In the genomic region with DNA sequence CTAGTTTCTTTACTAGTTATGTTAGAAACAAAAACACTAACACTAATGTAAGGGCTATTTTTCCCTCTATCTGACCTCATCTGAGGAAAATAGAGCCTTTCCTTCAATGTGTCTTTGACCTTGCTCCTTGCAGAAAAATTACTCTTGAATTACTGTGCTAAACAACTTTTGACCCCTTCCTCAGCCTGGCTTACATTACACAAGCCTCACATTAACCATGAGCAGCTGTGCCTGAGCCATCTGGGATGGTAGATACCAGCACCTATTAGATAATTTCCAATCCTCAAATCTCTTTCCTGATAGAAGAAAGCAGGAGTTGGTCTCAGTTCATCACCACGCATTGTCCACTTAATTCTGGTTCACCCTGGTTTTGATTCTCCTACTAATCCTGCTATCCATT, we compare ENCODE assay signal across 27 cellular contexts.
"Had no signal": no experiment of that assay in that cellular context is flagged by ENCODE, and none has a peak within 500 bp of the region (broad histone marks: within the 10 kb centered on the region; RNA-seq: fewer than 3 reads in every experiment).

No MANE protein-coding gene starts in this region.

- H3K4me1 Mint-ChIP-seq: naive thymus-derived CD4-positive, alpha-beta T cell; stimulated activated effector memory CD8-positive, alpha-beta T cell treated with anti-CD3 and anti-CD28 coated beads, Interleukin-12 subunit alpha, Interleukin-12 subunit beta, amount 100 ng/mL, for 72 hours; stimulated activated naive CD8-positive, alpha-beta T cell treated with anti-CD3 and anti-CD28 coated beads, Interleukin-15, amount 100 ng/mL, for 72 hours had no signal

- H3K4me3 ChIP-seq: left lung, lower lobe of right lung, pancreas, prostate gland, spleen, tibial nerve, upper lobe of left lung, vagina had no signal

- H3K9me3 Mint-ChIP-seq: natural killer cell treated with Interleukin-12 subunit alpha and Interleukin-12 subunit beta and Interleukin-15 and Interleukin-18, amount 100 ng/mL, for 72 hours; stimulated activated effector memory CD8-positive, alpha-beta T cell treated with anti-CD3 and anti-CD28 coated beads, Interleukin-12 subunit alpha, Interleukin-12 subunit beta, amount 100 ng/mL, for 72 hours had no signal

- H3K4me1 ChIP-seq: left lung, lower lobe of right lung, pancreas, prostate gland, spleen, tibial nerve, upper lobe of left lung, vagina had no signal

- DNase-seq: hippocampal formation; kidney; left colon; left lung; lower lobe of right lung; mammary epithelial cell; mesenchymal stem cell; naive thymus-derived CD4-positive, alpha-beta T cell; nucleus accumbens; pancreas; posterior cingulate gyrus; retina; right cardiac atrium; small intestine; spleen; stimulated activated CD4-positive, alpha-beta T cell treated with anti-CD3 and anti-CD28 coated beads, Interleukin-4, amount 100 ng/mL, for 24 hours; stimulated activated naive CD4-positive, alpha-beta T cell treated with Interleukin-2 at 50 U/mL for 16 hours; stimulated activated naive CD8-positive, alpha-beta T cell treated with anti-CD3 and anti-CD28 coated beads, Interleukin-15, amount 100 ng/mL, for 72 hours; substantia nigra; upper lobe of left lung had no signal

- H3K27me3 ChIP-seq: pancreas, tibial nerve, upper lobe of left lung, vagina had no signal

- H3K27ac Mint-ChIP-seq: naive thymus-derived CD4-positive, alpha-beta T cell; natural killer cell treated with Interleukin-12 subunit alpha and Interleukin-12 subunit beta and Interleukin-15 and Interleukin-18, amount 100 ng/mL, for 72 hours; stimulated activated effector memory CD8-positive, alpha-beta T cell treated with anti-CD3 and anti-CD28 coated beads, Interleukin-12 subunit alpha, Interleukin-12 subunit beta, amount 100 ng/mL, for 72 hours; stimulated activated naive CD8-positive, alpha-beta T cell treated with anti-CD3 and anti-CD28 coated beads, Interleukin-15, amount 100 ng/mL, for 72 hours had no signal

- H3K4me3 Mint-ChIP-seq: naive thymus-derived CD4-positive, alpha-beta T cell; natural killer cell treated with Interleukin-12 subunit alpha and Interleukin-12 subunit beta and Interleukin-15 and Interleukin-18, amount 100 ng/mL, for 72 hours; neural crest cell; stimulated activated effector memory CD8-positive, alpha-beta T cell treated with anti-CD3 and anti-CD28 coated beads, Interleukin-12 subunit alpha, Interleukin-12 subunit beta, amount 100 ng/mL, for 72 hours; stimulated activated naive CD8-positive, alpha-beta T cell treated with anti-CD3 and anti-CD28 coated beads, Interleukin-15, amount 100 ng/mL, for 72 hours had no signal

- H3K27ac ChIP-seq: left lung, lower lobe of right lung, pancreas, prostate gland, spleen, tibial nerve, upper lobe of left lung, vagina had no signal

- H3K9me3 ChIP-seq: left lung, lower lobe of right lung, pancreas, prostate gland, upper lobe of left lung, vagina had no signal

- H3K36me3 ChIP-seq: left lung, lower lobe of right lung, pancreas, prostate gland, spleen, tibial nerve, upper lobe of left lung, vagina had no signal

- ATAC-seq: left colon; left lung; lower lobe of right lung; naive thymus-derived CD4-positive, alpha-beta T cell; natural killer cell treated with Interleukin-12 subunit alpha and Interleukin-12 subunit beta and Interleukin-15 and Interleukin-18, amount 100 ng/mL, for 72 hours; pancreas; right cardiac atrium; sciatic nerve; stimulated activated effector memory CD8-positive, alpha-beta T cell treated with anti-CD3 and anti-CD28 coated beads, Interleukin-12 subunit alpha, Interleukin-12 subunit beta, amount 100 ng/mL, for 72 hours; stimulated activated naive CD8-positive, alpha-beta T cell treated with anti-CD3 and anti-CD28 coated beads, Interleukin-15, amount 100 ng/mL, for 72 hours had no signal

- H3K36me3 Mint-ChIP-seq: naive thymus-derived CD4-positive, alpha-beta T cell; natural killer cell treated with Interleukin-12 subunit alpha and Interleukin-12 subunit beta and Interleukin-15 and Interleukin-18, amount 100 ng/mL, for 72 hours; stimulated activated effector memory CD8-positive, alpha-beta T cell treated with anti-CD3 and anti-CD28 coated beads, Interleukin-12 subunit alpha, Interleukin-12 subunit beta, amount 100 ng/mL, for 72 hours had no signal
